In genomic region chr4:40357738-40358137, GRCh38 we compare ENCODE assay signal across 25 cellular contexts. TPM values are rescaled to one million over a fixed set of nuclear protein-coding genes. Genes with fewer than 3 reads are reported as not detected.
DNase-seq lines count a peak whose midpoint lies in the region; TF ChIP-seq lines count a peak whose summit lies in the region.
"Had no signal": no experiment of that assay in that cellular context is flagged by ENCODE, and none has a peak within 500 bp of the region (broad histone marks: within the 10 kb centered on the region; RNA-seq: fewer than 3 reads in every experiment).

No MANE protein-coding gene starts in this region.

- POLR2A ChIA-PET in HEK293 (lab: Yijun Ruan, JAX): no interaction called here

- no peaks in the 10 kb centered on the region for H3K9me3 ChIP-seq in HEK293 (ENCODE audit: control insufficient read depth, insufficient read depth, low read depth, low read length)

- intact Hi-C loops in posterior cingulate gyrus (cut with DNase I): no loop called here

- CTCF ChIA-PET in HEK293 (lab: Yijun Ruan, JAX): interaction anchor here (0.6 kb wide), 1 partner anchor 130 kb away, joined by 3 read pairs; no protein-coding TSS in a partner anchor

- no peaks in the 10 kb centered on the region for H3K36me3 ChIP-seq in HEK293 (ENCODE audit: control insufficient read depth in 2 of 2, insufficient read depth in 1 of 2, low read length in 2 of 2)
- H3K36me3 ChIP-seq: HAP-1 had no signal

- DNase-seq in DMS53 (lab: John Stamatoyannopoulos, UW) (peak; percentile 73), epithelial cell of esophagus (ENCODE audit: low read depth) (peak; percentile 14), renal cortical epithelial cell (ENCODE audit: low read depth) (peak; percentile 63), posterior cingulate gyrus (no peak)
- no peak for DNase-seq in stimulated activated CD4-positive, alpha-beta T cell treated with anti-CD3 and anti-CD28 coated beads, Interleukin-12 subunit alpha, Interleukin-12 subunit beta, amount 100 ng/mL, for 4 hours
- DNase-seq in activated CD4-positive, alpha-beta T cell treated with anti-CD3 and anti-CD28 coated beads for 4 hours: no peak
- DNase-seq: CD8-positive, alpha-beta memory T cell; DMS153; EL; GF-D8; GOT3; NCI-H1092; NCI-H1417 treated with DMSO at 0.1 percent for 48 hours; NCI-H1694 treated with DMSO at 0.1 percent for 48 hours; NCI-H2081; NCI-H2227 treated with DMSO at 0.1 percent for 48 hours; PC-9; SHP77 treated with DMSO at 0.1 percent for 48 hours; T-helper 1 cell had no signal

- H3K4me3 ChIP-seq in HEK293 (ENCODE audit: low read depth, low read length) (no peak overlapping the region), epithelial cell of esophagus (ENCODE audit: low read length) (no peak overlapping the region)
- H3K4me3 ChIP-seq: A549, HAP-1, PC-9 had no signal

- no peak overlapping the region for H3K27ac ChIP-seq in HEK293 (ENCODE audit: extremely low read depth, low read depth, low read length)
- H3K27ac ChIP-seq: A549, KMS-11, PC-9 had no signal

- TF ChIP-seq CTCF in HEK293 (tag by site-specific recombination; IDR thresholded peaks at IDR 0.05) (no peak), epithelial cell of esophagus (IDR thresholded peaks at IDR 0.05; ENCODE audit: insufficient read depth, low read depth, low read length, missing control alignments) (no peak)

- no peaks in the 10 kb centered on the region for H3K4me1 ChIP-seq in HEK293 (ENCODE audit: control insufficient read depth, insufficient read depth, low read length)
- H3K4me1 ChIP-seq: HAP-1 had no signal

TF ChIP-seq in HEK293, 187 proteins besides CTCF, POLR2A, EP300 and RAD21:
- TF ChIP-seq, protein P1, sequence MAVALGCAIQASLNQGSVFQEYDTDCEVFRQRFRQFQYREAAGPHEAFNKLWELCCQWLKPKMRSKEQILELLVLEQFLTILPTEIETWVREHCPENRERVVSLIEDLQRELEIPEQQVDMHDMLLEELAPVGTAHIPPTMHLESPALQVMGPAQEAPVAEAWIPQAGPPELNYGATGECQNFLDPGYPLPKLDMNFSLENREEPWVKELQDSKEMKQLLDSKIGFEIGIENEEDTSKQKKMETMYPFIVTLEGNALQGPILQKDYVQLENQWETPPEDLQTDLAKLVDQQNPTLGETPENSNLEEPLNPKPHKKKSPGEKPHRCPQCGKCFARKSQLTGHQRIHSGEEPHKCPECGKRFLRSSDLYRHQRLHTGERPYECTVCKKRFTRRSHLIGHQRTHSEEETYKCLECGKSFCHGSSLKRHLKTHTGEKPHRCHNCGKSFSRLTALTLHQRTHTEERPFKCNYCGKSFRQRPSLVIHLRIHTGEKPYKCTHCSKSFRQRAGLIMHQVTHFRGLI (tag by site-specific recombination; IDR thresholded peaks at IDR 0.05): peak; percentile 73; the same call in 1 of the 2 replicates
- TF ChIP-seq ZNF571 (tag by site-specific recombination; IDR thresholded peaks at IDR 0.05): no peak

RNA-seq across cellular contexts. Expression of gene CHRNA9, which starts 22.6 kb away (rescaled TPM):
- total RNA-seq in renal cortical epithelial cell: not detected in 2 replicates
- total RNA-seq: B cell, NCI-H460, PC-9 had no signal

Comparison
In these comparisons a context has a peak if more than half of its experiments do, and no peak if none do; other contexts are left out.
1. DNase-seq: peak in DMS53 (single experiment), epithelial cell of esophagus (single experiment) and renal cortical epithelial cell (single experiment); none in posterior cingulate gyrus (0 of 10), stimulated activated CD4-positive, alpha-beta T cell treated with anti-CD3 and anti-CD28 coated beads, Interleukin-12 subunit alpha, Interleukin-12 subunit beta, amount 100 ng/mL, for 4 hours (single experiment) and activated CD4-positive, alpha-beta T cell treated with anti-CD3 and anti-CD28 coated beads for 4 hours (0 of 2).